1 cellular context compared by ENCODE assay signal in the genomic region with DNA sequence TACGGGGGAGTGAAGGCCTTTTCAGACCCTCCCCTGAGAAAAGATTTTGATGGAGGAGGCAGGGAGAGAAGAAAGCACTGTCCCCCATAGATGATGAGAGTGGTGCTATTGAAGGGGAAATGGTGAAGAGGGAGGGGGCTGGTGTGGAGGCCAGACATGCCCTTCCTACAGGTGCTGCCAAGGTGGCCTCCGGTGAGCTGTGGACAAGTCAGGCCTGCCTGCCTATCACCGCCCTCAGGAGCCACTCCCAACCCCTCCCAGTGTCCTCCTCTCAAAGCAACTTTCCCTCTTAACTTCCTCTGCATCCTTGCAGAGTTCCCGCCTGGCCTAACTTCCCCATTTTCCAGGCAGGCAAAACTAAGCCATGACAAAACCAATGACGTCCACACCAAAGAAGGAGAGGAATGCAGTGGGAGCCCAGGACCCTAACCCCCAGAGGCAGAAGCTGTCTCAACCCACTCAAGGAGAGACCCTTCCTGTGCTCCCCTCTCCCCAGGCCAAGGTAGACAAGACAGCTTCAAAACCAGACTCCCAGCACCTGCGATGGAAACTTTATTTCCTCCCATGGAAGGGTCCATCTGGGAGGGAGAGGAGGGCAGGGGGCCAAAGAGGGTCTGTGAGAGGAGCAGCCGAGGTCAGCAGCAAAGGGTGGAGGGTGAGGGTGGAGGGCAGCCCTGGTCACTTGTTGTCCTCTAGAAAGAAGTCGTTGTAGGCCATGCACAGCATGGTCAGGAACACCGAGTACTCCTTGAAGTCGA.
TF ChIP-seq lines count a peak whose summit lies in the region.

No MANE protein-coding gene starts in this region.

TF ChIP-seq in GM23338, 12 proteins besides CTCF, POLR2A, EP300 and RAD21 (continued from another document):
- TF ChIP-seq, protein P1, sequence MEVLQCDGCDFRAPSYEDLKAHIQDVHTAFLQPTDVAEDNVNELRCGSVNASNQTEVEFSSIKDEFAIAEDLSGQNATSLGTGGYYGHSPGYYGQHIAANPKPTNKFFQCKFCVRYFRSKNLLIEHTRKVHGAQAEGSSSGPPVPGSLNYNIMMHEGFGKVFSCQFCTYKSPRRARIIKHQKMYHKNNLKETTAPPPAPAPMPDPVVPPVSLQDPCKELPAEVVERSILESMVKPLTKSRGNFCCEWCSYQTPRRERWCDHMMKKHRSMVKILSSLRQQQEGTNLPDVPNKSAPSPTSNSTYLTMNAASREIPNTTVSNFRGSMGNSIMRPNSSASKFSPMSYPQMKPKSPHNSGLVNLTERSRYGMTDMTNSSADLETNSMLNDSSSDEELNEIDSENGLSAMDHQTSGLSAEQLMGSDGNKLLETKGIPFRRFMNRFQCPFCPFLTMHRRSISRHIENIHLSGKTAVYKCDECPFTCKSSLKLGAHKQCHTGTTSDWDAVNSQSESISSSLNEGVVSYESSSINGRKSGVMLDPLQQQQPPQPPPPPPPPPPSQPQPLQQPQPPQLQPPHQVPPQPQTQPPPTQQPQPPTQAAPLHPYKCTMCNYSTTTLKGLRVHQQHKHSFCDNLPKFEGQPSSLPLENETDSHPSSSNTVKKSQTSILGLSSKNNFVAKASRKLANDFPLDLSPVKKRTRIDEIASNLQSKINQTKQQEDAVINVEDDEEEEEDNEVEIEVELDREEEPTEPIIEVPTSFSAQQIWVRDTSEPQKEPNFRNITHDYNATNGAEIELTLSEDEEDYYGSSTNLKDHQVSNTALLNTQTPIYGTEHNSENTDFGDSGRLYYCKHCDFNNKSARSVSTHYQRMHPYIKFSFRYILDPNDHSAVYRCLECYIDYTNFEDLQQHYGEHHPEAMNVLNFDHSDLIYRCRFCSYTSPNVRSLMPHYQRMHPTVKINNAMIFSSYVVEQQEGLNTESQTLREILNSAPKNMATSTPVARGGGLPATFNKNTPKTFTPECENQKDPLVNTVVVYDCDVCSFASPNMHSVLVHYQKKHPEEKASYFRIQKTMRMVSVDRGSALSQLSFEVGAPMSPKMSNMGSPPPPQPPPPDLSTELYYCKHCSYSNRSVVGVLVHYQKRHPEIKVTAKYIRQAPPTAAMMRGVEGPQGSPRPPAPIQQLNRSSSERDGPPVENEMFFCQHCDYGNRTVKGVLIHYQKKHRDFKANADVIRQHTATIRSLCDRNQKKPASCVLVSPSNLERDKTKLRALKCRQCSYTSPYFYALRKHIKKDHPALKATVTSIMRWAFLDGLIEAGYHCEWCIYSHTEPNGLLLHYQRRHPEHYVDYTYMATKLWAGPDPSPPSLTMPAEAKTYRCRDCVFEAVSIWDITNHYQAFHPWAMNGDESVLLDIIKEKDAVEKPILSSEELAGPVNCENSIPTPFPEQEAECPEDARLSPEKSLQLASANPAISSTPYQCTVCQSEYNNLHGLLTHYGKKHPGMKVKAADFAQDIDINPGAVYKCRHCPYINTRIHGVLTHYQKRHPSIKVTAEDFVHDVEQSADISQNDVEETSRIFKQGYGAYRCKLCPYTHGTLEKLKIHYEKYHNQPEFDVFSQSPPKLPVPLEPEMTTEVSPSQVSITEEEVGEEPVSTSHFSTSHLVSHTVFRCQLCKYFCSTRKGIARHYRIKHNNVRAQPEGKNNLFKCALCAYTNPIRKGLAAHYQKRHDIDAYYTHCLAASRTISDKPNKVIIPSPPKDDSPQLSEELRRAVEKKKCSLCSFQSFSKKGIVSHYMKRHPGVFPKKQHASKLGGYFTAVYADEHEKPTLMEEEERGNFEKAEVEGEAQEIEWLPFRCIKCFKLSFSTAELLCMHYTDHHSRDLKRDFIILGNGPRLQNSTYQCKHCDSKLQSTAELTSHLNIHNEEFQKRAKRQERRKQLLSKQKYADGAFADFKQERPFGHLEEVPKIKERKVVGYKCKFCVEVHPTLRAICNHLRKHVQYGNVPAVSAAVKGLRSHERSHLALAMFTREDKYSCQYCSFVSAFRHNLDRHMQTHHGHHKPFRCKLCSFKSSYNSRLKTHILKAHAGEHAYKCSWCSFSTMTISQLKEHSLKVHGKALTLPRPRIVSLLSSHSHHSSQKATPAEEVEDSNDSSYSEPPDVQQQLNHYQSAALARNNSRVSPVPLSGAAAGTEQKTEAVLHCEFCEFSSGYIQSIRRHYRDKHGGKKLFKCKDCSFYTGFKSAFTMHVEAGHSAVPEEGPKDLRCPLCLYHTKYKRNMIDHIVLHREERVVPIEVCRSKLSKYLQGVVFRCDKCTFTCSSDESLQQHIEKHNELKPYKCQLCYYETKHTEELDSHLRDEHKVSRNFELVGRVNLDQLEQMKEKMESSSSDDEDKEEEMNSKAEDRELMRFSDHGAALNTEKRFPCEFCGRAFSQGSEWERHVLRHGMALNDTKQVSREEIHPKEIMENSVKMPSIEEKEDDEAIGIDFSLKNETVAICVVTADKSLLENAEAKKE (CRISPR knock-in tag; IDR thresholded peaks at IDR 0.05) = no peak
- TF ChIP-seq ZNF114 (CRISPR knock-in tag; IDR thresholded peaks at IDR 0.05) (no peak), NANOG (IDR thresholded peaks at IDR 0.05; ENCODE audit: borderline replicate concordance) (no peak), JUNB (IDR thresholded peaks at IDR 0.05; ENCODE audit: unreplicated experiment) (no peak), POLR2AphosphoS5 (IDR thresholded peaks at IDR 0.05; ENCODE audit: low read depth) (no peak)
